8 cellular contexts compared by ENCODE assay signal in the genomic region with DNA sequence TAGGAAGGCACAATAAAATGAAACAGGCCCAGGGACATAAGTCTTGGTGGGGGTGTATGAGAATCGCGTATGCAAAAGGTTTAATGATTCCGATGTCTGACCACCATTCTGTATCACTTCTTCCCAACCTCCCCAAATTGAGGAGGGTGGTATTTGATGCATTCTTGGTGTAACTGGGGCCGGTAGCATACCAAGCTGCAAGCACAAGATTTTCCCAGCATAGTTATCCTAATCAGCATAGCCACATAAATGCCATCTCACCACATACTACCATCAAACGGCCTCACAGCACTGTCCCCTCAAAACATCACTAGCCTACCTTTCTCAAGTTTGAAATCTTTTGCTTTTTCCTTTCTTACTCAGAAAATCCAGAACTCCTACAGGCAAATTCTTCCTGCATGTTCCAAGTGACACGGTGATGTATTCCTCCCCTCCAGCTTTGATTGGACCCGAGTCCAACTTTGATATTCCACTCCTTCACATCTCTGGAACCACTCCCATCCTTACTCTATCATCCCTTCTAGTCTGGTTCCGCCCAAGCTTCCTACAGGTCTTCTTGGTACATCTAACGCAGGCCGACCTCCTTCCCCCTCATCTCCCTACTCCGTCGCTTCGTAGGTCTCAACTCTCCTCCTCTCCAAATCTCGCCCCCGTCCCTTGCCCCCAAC. TPM values are rescaled to one million over a fixed set of nuclear protein-coding genes. Genes with fewer than 3 reads are reported as not detected.
DNase-seq lines count a peak whose midpoint lies in the region; ATAC-seq lines count a peak whose summit lies in the region.

No MANE protein-coding gene starts in this region.

- no peaks in the 10 kb centered on the region for H3K9me3 Mint-ChIP-seq in CD8-positive, alpha-beta memory T cell
- H3K9me3 Mint-ChIP-seq in IgD-negative memory B cell: no peaks in the 10 kb centered on the region
- no peaks in the 10 kb centered on the region for H3K9me3 Mint-ChIP-seq in stimulated activated naive B cell treated with anti-CD40 and anti-IgM and Interleukin-4, amounts not matched to agents 10 μg/mL and 1 μg/mL and 100 μg/mL, for 72 hours

- H3K36me3 ChIP-seq in CD8-positive, alpha-beta memory T cell (ENCODE audit: insufficient read depth, low read length): peaks cover 33% of the 10 kb centered on the region
- peaks cover 40% of the 10 kb centered on the region for H3K36me3 ChIP-seq in iPS-20b (ENCODE audit: insufficient read depth, low read depth, low read length)

- H3K4me3 ChIP-seq in CD8-positive, alpha-beta memory T cell (ENCODE audit: low read length): peak overlapping the region; percentile 87
- H3K4me3 ChIP-seq in iPS-20b (ENCODE audit: low read length): peak overlapping the region; percentile 98

- no peaks in the 10 kb centered on the region for H3K27me3 ChIP-seq in CD8-positive, alpha-beta memory T cell (ENCODE audit: insufficient read depth, low read length, poor library complexity, severe bottlenecking)
- peaks cover 15% of the 10 kb centered on the region for H3K27me3 ChIP-seq in iPS-20b (ENCODE audit: insufficient read depth, low read length)

- no peak for DNase-seq in CD8-positive, alpha-beta memory T cell
- no peak for DNase-seq in stimulated activated naive B cell treated with anti-CD40 and anti-IgM and Interleukin-4, amounts not matched to agents 10 μg/mL and 1 μg/mL and 100 μg/mL, for 72 hours
- DNase-seq in mucosa of gallbladder (ENCODE audit: low spot score): no peak

- ATAC-seq in stimulated activated naive B cell treated with anti-CD40 and anti-IgM and Interleukin-4, amounts not matched to agents 10 μg/mL and 1 μg/mL and 100 μg/mL, for 72 hours (replicated peaks): no peak
- ATAC-seq in HG03565 (IDR thresholded peaks at IDR 0.05; ENCODE audit: unreplicated experiment): no peak
- no peak for ATAC-seq in HG02885 (IDR thresholded peaks at IDR 0.05; ENCODE audit: poor library complexity, unreplicated experiment)

- POLR2A ChIA-PET in CD8-positive, alpha-beta memory T cell (lab: Charles Lee): interaction anchor here (0.7 to 3.6 kb wide), 7 partner anchors 11 to 1314 kb away, joined by 3 to 25 read pairs (median 3); partner anchors contain the start of genes FDPS and SCAMP3

- peak overlapping the region; percentile 64 for H3K27ac ChIP-seq in CD8-positive, alpha-beta memory T cell (ENCODE audit: low read depth, low read length)
- peak overlapping the region; percentile 88 for H3K27ac ChIP-seq in angular gyrus (ENCODE audit: low read depth, low read length)
- H3K27ac ChIP-seq in iPS-20b (ENCODE audit: low read length): peak overlapping the region; percentile 84

- peak overlapping the region; percentile 96 for H3K9ac ChIP-seq in iPS-20b (ENCODE audit: low read depth, low read length)

- peaks cover under 1 to 48% (median 17%) of the 10 kb centered on the region in 3 donors for H3K36me3 Mint-ChIP-seq in CD8-positive, alpha-beta memory T cell
- no peaks in the 10 kb centered on the region for H3K36me3 Mint-ChIP-seq in IgD-negative memory B cell
- H3K36me3 Mint-ChIP-seq in stimulated activated naive B cell treated with anti-CD40 and anti-IgM and Interleukin-4, amounts not matched to agents 10 μg/mL and 1 μg/mL and 100 μg/mL, for 72 hours: peaks cover 23 to 37% of the 10 kb centered on the region in 2 donors

- CTCF ChIA-PET in CD8-positive, alpha-beta memory T cell (lab: Charles Lee): interaction anchor here (0.7 to 9.0 kb wide), 10 partner anchors 9 to 194 kb away, joined by 3 to 64 read pairs (median 4); partner anchors contain the start of gene SCAMP3

- no peaks in the 10 kb centered on the region for H3K27me3 Mint-ChIP-seq in CD8-positive, alpha-beta memory T cell
- H3K27me3 Mint-ChIP-seq in IgD-negative memory B cell: no peaks in the 10 kb centered on the region
- no peaks in the 10 kb centered on the region for H3K27me3 Mint-ChIP-seq in stimulated activated naive B cell treated with anti-CD40 and anti-IgM and Interleukin-4, amounts not matched to agents 10 μg/mL and 1 μg/mL and 100 μg/mL, for 72 hours

- H3K4me1 ChIP-seq in CD8-positive, alpha-beta memory T cell (ENCODE audit: insufficient read depth, low read length): peaks cover 33% of the 10 kb centered on the region
- H3K4me1 ChIP-seq in iPS-20b (ENCODE audit: insufficient read depth, low read length): peaks cover 5% of the 10 kb centered on the region; the same call in 1 of the 2 replicates

- peaks cover 37 to 48% (median 45%) of the 10 kb centered on the region in 3 donors for H3K4me1 Mint-ChIP-seq in CD8-positive, alpha-beta memory T cell
- H3K4me1 Mint-ChIP-seq in IgD-negative memory B cell: peaks cover 28 to 32% (median 30%) of the 10 kb centered on the region in 3 donors
- peaks cover 29 to 47% of the 10 kb centered on the region in 2 donors for H3K4me1 Mint-ChIP-seq in stimulated activated naive B cell treated with anti-CD40 and anti-IgM and Interleukin-4, amounts not matched to agents 10 μg/mL and 1 μg/mL and 100 μg/mL, for 72 hours

- no peaks in the 10 kb centered on the region for H3K9me3 ChIP-seq in CD8-positive, alpha-beta memory T cell (ENCODE audit: low read length)
- H3K9me3 ChIP-seq in iPS-20b (ENCODE audit: insufficient read depth, low read depth, low read length): no peaks in the 10 kb centered on the region

- H3K4me3 Mint-ChIP-seq in CD8-positive, alpha-beta memory T cell: peak overlapping the region; percentile 90 to 97 (median 95)
- peak overlapping the region; percentile 85 to 100 (median 95) for H3K4me3 Mint-ChIP-seq in IgD-negative memory B cell
- peak overlapping the region; percentile 92 to 94 for H3K4me3 Mint-ChIP-seq in stimulated activated naive B cell treated with anti-CD40 and anti-IgM and Interleukin-4, amounts not matched to agents 10 μg/mL and 1 μg/mL and 100 μg/mL, for 72 hours

- H3K27ac Mint-ChIP-seq in CD8-positive, alpha-beta memory T cell: peak overlapping the region; percentile 80 to 98 (median 93)
- H3K27ac Mint-ChIP-seq in IgD-negative memory B cell: peak overlapping the region; percentile 79 to 96 (median 93)
- H3K27ac Mint-ChIP-seq in stimulated activated naive B cell treated with anti-CD40 and anti-IgM and Interleukin-4, amounts not matched to agents 10 μg/mL and 1 μg/mL and 100 μg/mL, for 72 hours: peak overlapping the region; percentile 95

RNA-seq across cellular contexts. Expression of gene CLK2, which starts 0.7 kb away (rescaled TPM):
- 10 to 100 TPM; 78.3 to 79.8 TPM for total RNA-seq in CD8-positive, alpha-beta memory T cell
- 20.2 TPM for polyA plus RNA-seq in CD8-positive, alpha-beta memory T cell
- 19.7 TPM for polyA plus RNA-seq in IgD-negative memory B cell
- 73.7 TPM for total RNA-seq in mucosa of gallbladder

RNA-seq across cellular contexts. Expression of gene HCN3, which starts 4.7 kb away (rescaled TPM):
- 1 to 10 TPM; 3.2 to 3.7 TPM for total RNA-seq in CD8-positive, alpha-beta memory T cell
- 0.18 TPM for polyA plus RNA-seq in CD8-positive, alpha-beta memory T cell
- polyA plus RNA-seq in IgD-negative memory B cell: 2.3 TPM
- total RNA-seq in mucosa of gallbladder: 8.7 TPM

RNA-seq across cellular contexts. Expression of gene SCAMP3, which starts 10.4 kb away (rescaled TPM):
- 100 to 1,000 TPM; 152 to 158 TPM for total RNA-seq in CD8-positive, alpha-beta memory T cell
- polyA plus RNA-seq in CD8-positive, alpha-beta memory T cell: 179 TPM
- polyA plus RNA-seq in IgD-negative memory B cell: 144 TPM
- 68.6 TPM for total RNA-seq in mucosa of gallbladder

RNA-seq across cellular contexts. Expression of gene ENTREP3, which starts 17.3 kb away (rescaled TPM):
- total RNA-seq in CD8-positive, alpha-beta memory T cell: 10 to 100 TPM; 39.1 to 41.5 TPM
- 1.7 TPM for polyA plus RNA-seq in CD8-positive, alpha-beta memory T cell
- polyA plus RNA-seq in IgD-negative memory B cell: 1.7 TPM
- 49.0 TPM for total RNA-seq in mucosa of gallbladder

RNA-seq across cellular contexts. Expression of gene PKLR, which starts 28.6 kb away (rescaled TPM):
- total RNA-seq in CD8-positive, alpha-beta memory T cell: not detected
- not detected for polyA plus RNA-seq in CD8-positive, alpha-beta memory T cell
- not detected for polyA plus RNA-seq in IgD-negative memory B cell
- total RNA-seq in mucosa of gallbladder: 1.7 TPM
